Comparison of ENCODE assay signal across 2 cellular contexts in genomic region chr11:56172256-56172835, GRCh38.
TF ChIP-seq lines count a peak whose summit lies in the region.

No MANE protein-coding gene starts in this region.

TF ChIP-seq in HepG2, 621 proteins besides CTCF, POLR2A, EP300 and RAD21:
- TF ChIP-seq FOXK2 (IDR thresholded peaks at IDR 0.05) (no peak), ZNF235 (CRISPR knock-in tag; IDR thresholded peaks at IDR 0.05; ENCODE audit: borderline replicate concordance) (no peak), ATAD3A (CRISPR knock-in tag; IDR thresholded peaks at IDR 0.05) (no peak), EHMT2 (IDR thresholded peaks at IDR 0.05; ENCODE audit: borderline replicate concordance, low read depth, low read length) (no peak), SRF (IDR thresholded peaks at IDR 0.05; ENCODE audit: low read depth, low read length) (no peak), DMAP1 (CRISPR knock-in tag; IDR thresholded peaks at IDR 0.05) (no peak), MAFK (conservative IDR thresholded peaks at IDR 0.05 in 1 of 2, IDR thresholded peaks at IDR 0.05 in 1 of 2; ENCODE audit: low read length in 2 of 2) (peak; percentile 54 to 76; a peak in 3 of 4 replicates), RBAK (CRISPR knock-in tag; IDR thresholded peaks at IDR 0.05) (no peak), ZNF3 (CRISPR knock-in tag; IDR thresholded peaks at IDR 0.05) (no peak), MAFF (IDR thresholded peaks at IDR 0.05; ENCODE audit: low read depth, low read length) (peak; percentile 62; the same call in 1 of the 2 replicates), ATF1 (CRISPR knock-in tag; IDR thresholded peaks at IDR 0.05) (no peak), ZNF441 (CRISPR knock-in tag; IDR thresholded peaks at IDR 0.05; ENCODE audit: borderline replicate concordance) (no peak), BRF2 (CRISPR knock-in tag; IDR thresholded peaks at IDR 0.05) (no peak), TAF1 (CRISPR knock-in tag; IDR thresholded peaks at IDR 0.05) (no peak), HCFC1 (IDR thresholded peaks at IDR 0.05; ENCODE audit: low read depth, low read length) (no peak)

TF ChIP-seq in H1, 55 proteins besides CTCF, POLR2A, EP300 and RAD21:
- TF ChIP-seq JUN (IDR thresholded peaks at IDR 0.05; ENCODE audit: low read depth, low read length) (no peak), GABPA (IDR thresholded peaks at IDR 0.05; ENCODE audit: borderline replicate concordance, insufficient read depth, low read length) (no peak), SP4 (IDR thresholded peaks at IDR 0.05; ENCODE audit: low read length) (no peak), SIRT6 (IDR thresholded peaks at IDR 0.05; ENCODE audit: low read length) (no peak), EGR1 (IDR thresholded peaks at IDR 0.05; ENCODE audit: borderline replicate concordance, low read depth, low read length) (no peak), YY1 (IDR thresholded peaks at IDR 0.05; ENCODE audit: low read depth, low read length) (no peak), ATF3 (IDR thresholded peaks at IDR 0.05; ENCODE audit: insufficient read depth, low read depth, low read length) (no peak), GTF2F1 (IDR thresholded peaks at IDR 0.05; ENCODE audit: borderline replicate concordance, low read depth, low read length) (no peak), RNF2 (IDR thresholded peaks at IDR 0.05; ENCODE audit: borderline replicate concordance, low read depth, low read length, missing control alignments, poor library complexity, severe bottlenecking) (no peak), KDM4A (IDR thresholded peaks at IDR 0.05; ENCODE audit: low read depth, low read length, severe bottlenecking) (no peak)
